Comparison of ENCODE assay signal across 8 cellular contexts in the genomic region with DNA sequence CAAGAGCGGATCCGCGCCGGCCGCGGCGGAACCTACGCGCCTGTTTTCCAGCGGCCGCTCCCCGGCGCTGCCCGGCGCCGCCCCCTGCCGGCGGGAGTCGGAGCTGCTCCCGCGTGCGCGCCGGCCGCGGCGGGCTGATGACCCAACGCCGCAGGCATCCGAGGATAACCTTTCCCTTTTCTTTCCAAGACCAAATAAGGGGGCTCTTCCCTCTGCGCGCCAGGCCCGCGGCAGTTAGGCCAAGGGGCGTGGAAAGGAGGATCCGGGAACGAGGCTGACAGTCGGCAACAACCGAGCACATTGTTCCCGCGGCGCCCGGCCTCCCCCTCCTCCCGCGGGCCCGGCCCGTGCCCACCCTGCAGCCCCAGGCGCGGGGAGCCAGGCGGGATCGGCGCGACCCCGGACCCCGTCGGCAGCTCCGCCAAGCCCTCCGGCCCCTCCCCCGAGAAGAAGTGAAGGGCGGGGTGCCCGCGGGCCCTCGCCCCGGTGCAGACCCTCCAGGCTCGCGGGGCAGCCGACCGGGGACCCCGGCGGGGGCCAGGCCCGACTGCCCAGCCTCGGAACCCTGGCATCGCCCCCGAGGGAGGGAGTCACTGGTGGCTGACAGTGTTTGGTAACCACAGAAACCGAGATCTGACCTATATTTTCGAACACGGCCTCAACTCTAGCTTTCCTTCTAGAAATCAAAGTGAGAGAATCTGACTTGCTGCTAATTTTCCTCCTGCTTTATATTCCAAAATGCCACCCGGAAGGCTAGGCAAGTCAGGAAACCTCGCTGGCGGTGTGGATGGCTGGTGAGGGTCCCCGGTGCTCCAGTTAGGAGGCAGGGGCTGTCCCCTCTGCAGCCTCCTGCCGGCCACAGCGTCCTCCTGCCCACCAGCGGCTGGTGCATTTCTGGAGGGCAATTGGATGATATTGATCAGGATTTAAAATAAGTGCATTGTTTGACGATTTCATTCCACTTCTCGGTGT. TPM values are rescaled to one million over a fixed set of nuclear protein-coding genes. Genes with fewer than 3 reads are reported as not detected.
DNase-seq lines count a peak whose midpoint lies in the region; ATAC-seq, FAIRE-seq and TF ChIP-seq lines count a peak whose summit lies in the region.

No MANE protein-coding gene starts in this region.

- H3K4me1 ChIP-seq in MM.1S (ENCODE audit: low read length) = no peaks in the 10 kb centered on the region; the same call in 1 of the 2 replicates
- H3K4me1 ChIP-seq in kidney (ENCODE audit: control insufficient read depth in 1 of 2, insufficient read depth in 1 of 2, low read depth in 1 of 2, low read length in 2 of 2) = no peaks in the 10 kb centered on the region

- H2AFZ ChIP-seq in MM.1S (ENCODE audit: low read length) = peak overlapping the region; percentile 66

- peak; percentile 53 to 60 for ATAC-seq in activated CD4-positive, CD25-positive, alpha-beta regulatory T cell treated with anti-CD3 and anti-CD28 coated beads, Interleukin-2, amount 50 U/mL, for 24 hours

- DNase-seq in GM04503 (ENCODE audit: low read depth) (peak; percentile 46), H54 (ENCODE audit: insufficient read length, low spot score) (peak; percentile 63), MM.1S (peak; percentile 52), choroid plexus epithelial cell (ENCODE audit: low read depth) (peak; percentile 76), kidney (peak; percentile 95), smooth muscle cell of the brain vasculature (ENCODE audit: low read depth, low spot score) (peak; percentile 44), NK-92 (lab: John Stamatoyannopoulos, UW; ENCODE audit: unreplicated experiment) (no peak)

- peak overlapping the region; percentile 48; the same call in 1 of the 2 replicates for H3K9ac ChIP-seq in MM.1S (ENCODE audit: low read length)
- H3K9ac ChIP-seq in kidney (ENCODE audit: low read length in 2 of 2) = peak overlapping the region in 1 of 2 donors; percentile 61

- TF ChIP-seq CTCF in MM.1S (IDR thresholded peaks at IDR 0.05; ENCODE audit: low read length) (peak; percentile 43), choroid plexus epithelial cell (conservative IDR thresholded peaks at IDR 0.05; ENCODE audit: low read depth, low read length) (peak; percentile 42), kidney (IDR thresholded peaks at IDR 0.05; ENCODE audit: borderline replicate concordance, extremely low read depth, insufficient read depth) (peak; percentile 77)

- H3K4me2 ChIP-seq in MM.1S (ENCODE audit: low read depth, low read length) = peak overlapping the region; percentile 90

- H3K4me3 ChIP-seq in MM.1S (ENCODE audit: low read length) = peak overlapping the region; percentile 71
- peak overlapping the region; percentile 69 for H3K4me3 ChIP-seq in choroid plexus epithelial cell (ENCODE audit: low read depth, low read length)
- H3K4me3 ChIP-seq in kidney (ENCODE audit: low read length in 2 of 2) = peak overlapping the region; percentile 26 to 48

- H3K27ac ChIP-seq in MM.1S (ENCODE audit: low read length) (no peak overlapping the region), kidney (ENCODE audit: low read depth in 2 of 2, low read length in 2 of 2) (peak overlapping the region in 1 of 2 donors; percentile 10)

- H3K9me3 ChIP-seq in MM.1S (replicated peaks; ENCODE audit: insufficient read depth, low read length) = no peaks in the 10 kb centered on the region
- H3K9me3 ChIP-seq in kidney (ENCODE audit: control insufficient read depth in 1 of 2, low read length in 2 of 2) = no peaks in the 10 kb centered on the region

- no peaks in the 10 kb centered on the region for H3K79me2 ChIP-seq in MM.1S (ENCODE audit: low read length)

- TF ChIP-seq POLR2A in H54 (IDR thresholded peaks at IDR 0.05; ENCODE audit: low read depth, low read length) = peak; percentile 26; the same call in 1 of the 2 replicates

- peaks cover 10% of the 10 kb centered on the region; the same call in 1 of the 2 replicates for H3K27me3 ChIP-seq in MM.1S (replicated peaks; ENCODE audit: insufficient read depth, low read length)

- H4K20me1 ChIP-seq in MM.1S (ENCODE audit: insufficient read depth, low read length) = no peaks in the 10 kb centered on the region

- no peaks in the 10 kb centered on the region for H3K36me3 ChIP-seq in MM.1S (replicated peaks; ENCODE audit: insufficient read depth, low read length)
- no peaks in the 10 kb centered on the region for H3K36me3 ChIP-seq in kidney (ENCODE audit: control insufficient read depth in 1 of 2, insufficient read depth in 2 of 2, low read length in 2 of 2)

- H3K9me2 ChIP-seq in MM.1S (replicated peaks; ENCODE audit: insufficient read depth, low read length) = no peaks in the 10 kb centered on the region

- H3F3A ChIP-seq in MM.1S (ENCODE audit: insufficient read depth, low read length) = no peaks in the 10 kb centered on the region

- intact Hi-C loops in kidney (cut with DNase I) = no loop called here

- FAIRE-seq in H54 (lab: Jason Lieb, UNC) (no peak), kidney (lab: Jason Lieb, UNC) (no peak)

RNA-seq across cellular contexts. Expression of a gene that starts 45.6 kb away (rescaled TPM):
- total RNA-seq in kidney = 23.2 TPM
- 4.5 TPM for polyA plus RNA-seq in kidney (ENCODE audit: insufficient read depth, low read depth, low replicate concordance)

RNA-seq across cellular contexts. Expression of a gene that starts 51.7 kb away (rescaled TPM):
- 1.1 TPM for total RNA-seq in kidney
- 1.1 TPM for polyA plus RNA-seq in kidney (ENCODE audit: insufficient read depth, low read depth, low replicate concordance)
